Comparison of ENCODE assay signal across 9 cellular contexts in the genomic region with DNA sequence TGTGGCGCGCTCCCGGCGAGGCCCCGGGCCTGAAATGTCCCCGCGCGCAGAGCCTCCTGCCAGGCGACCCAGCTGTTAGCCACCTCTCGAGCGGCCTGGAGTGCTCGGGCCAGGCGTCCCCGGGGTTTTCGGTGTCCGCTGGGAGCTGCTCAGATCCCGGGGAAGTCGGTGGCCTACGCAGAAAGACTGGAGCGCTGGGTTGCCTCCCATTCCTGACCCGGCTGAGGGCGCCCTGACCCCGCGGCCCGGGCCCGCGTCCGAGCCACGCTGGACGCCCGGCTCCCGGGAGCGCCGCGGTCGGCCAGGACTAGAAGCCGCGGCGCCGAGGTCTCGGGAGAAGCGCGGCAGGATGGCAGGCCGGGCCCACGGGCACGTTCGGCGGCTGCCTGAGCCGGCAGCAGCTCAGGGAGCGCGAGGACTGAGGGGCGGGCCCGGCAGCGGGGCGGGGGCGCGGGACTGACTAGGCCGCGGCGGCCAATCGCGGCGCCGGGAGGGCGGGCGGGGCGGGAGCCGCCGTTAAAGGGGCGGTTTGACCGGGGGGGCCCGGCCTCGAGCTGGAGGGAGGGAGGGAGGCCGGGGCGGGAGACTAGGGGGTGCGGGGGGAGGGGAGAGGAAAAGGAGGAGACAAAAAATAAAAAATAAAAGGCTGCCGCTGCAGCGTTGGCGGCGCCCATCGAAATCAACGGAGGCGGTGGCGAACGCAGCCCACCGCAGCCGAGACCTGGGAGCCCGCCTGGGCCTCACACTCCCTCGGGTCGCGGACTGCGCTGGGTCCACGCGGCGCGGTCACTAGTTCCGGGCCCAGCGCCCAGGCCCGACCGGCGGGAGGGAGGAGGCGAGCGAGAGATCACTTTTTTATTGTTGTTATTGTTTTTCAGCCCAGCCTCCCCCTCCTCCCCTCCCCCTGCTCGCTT. TPM values are rescaled to one million over a fixed set of nuclear protein-coding genes. Genes with fewer than 3 reads are reported as not detected.
DNase-seq lines count a peak whose midpoint lies in the region; ATAC-seq and TF ChIP-seq lines count a peak whose summit lies in the region.
"Had no signal": no experiment of that assay in that cellular context is flagged by ENCODE, and none has a peak within 500 bp of the region (broad histone marks: within the 10 kb centered on the region; RNA-seq: fewer than 3 reads in every experiment).

No MANE protein-coding gene starts in this region.

- H3K36me3 Mint-ChIP-seq in CD4-positive, alpha-beta T cell (ENCODE audit: low read depth), result peaks cover 6% of the 10 kb centered on the region
- no peaks in the 10 kb centered on the region for H3K36me3 Mint-ChIP-seq in dendritic cell treated with granulocyte-macrophage colony-stimulating factor and Interleukin-4, amounts not matched to agents 40 ng/mL and 50 ng/mL, for 4 days (ENCODE audit: low read depth)
- H3K36me3 Mint-ChIP-seq in stimulated activated effector memory CD8-positive, alpha-beta T cell treated with anti-CD3 and anti-CD28 coated beads, Interleukin-12 subunit alpha, Interleukin-12 subunit beta, amount 100 ng/mL, for 72 hours, result peaks cover 22% of the 10 kb centered on the region

- H3K4me3 ChIP-seq in lower lobe of right lung, result peak overlapping the region; percentile 49

- TF ChIP-seq CTCF in CD4-positive, alpha-beta T cell (IDR thresholded peaks at IDR 0.05), result no peak
- TF ChIP-seq CTCF in lower lobe of right lung (IDR thresholded peaks at IDR 0.05), result no peak

- H3K4me3 Mint-ChIP-seq in CD4-positive, alpha-beta T cell, result no peak overlapping the region
- H3K4me3 Mint-ChIP-seq in dendritic cell treated with granulocyte-macrophage colony-stimulating factor and Interleukin-4, amounts not matched to agents 40 ng/mL and 50 ng/mL, for 4 days, result peak overlapping the region; percentile 66
- peak overlapping the region; percentile 47 for H3K4me3 Mint-ChIP-seq in stimulated activated effector memory CD8-positive, alpha-beta T cell treated with anti-CD3 and anti-CD28 coated beads, Interleukin-12 subunit alpha, Interleukin-12 subunit beta, amount 100 ng/mL, for 72 hours

- H3K27ac ChIP-seq in CD4-positive, alpha-beta T cell (ENCODE audit: low read depth, low read length), result no peak overlapping the region
- H3K27ac ChIP-seq in lower lobe of right lung, result no peak overlapping the region

- CTCF ChIA-PET in CD4-positive, alpha-beta T cell (lab: Charles Lee), result interaction anchor here (1.1 kb wide), 1 partner anchor 324 kb away, joined by 4 read pairs; no protein-coding TSS in a partner anchor

- H3K27me3 ChIP-seq in CD4-positive, alpha-beta T cell (ENCODE audit: control insufficient read depth, insufficient read depth, low read length), result peaks cover 89% of the 10 kb centered on the region
- H3K27me3 ChIP-seq in lower lobe of right lung (ENCODE audit: low read depth), result peaks cover 98% of the 10 kb centered on the region

- peaks cover 46% of the 10 kb centered on the region for H3K9me3 ChIP-seq in CD4-positive, alpha-beta T cell (ENCODE audit: control insufficient read depth, low read length)
- no peaks in the 10 kb centered on the region for H3K9me3 ChIP-seq in lower lobe of right lung

- no peaks in the 10 kb centered on the region for H3K36me3 ChIP-seq in lower lobe of right lung

- ATAC-seq in CD4-positive, alpha-beta T cell (ENCODE audit: poor library complexity), result peak; percentile 79
- ATAC-seq in GM21619 (IDR thresholded peaks at IDR 0.05; ENCODE audit: unreplicated experiment) (peak; percentile 58), lower lobe of right lung (peak; percentile 75 to 85), HG02588 (IDR thresholded peaks at IDR 0.05; ENCODE audit: unreplicated experiment) (no peak)
- peak; percentile 84 to 86 for ATAC-seq in activated CD4-positive, CD25-positive, alpha-beta regulatory T cell treated with anti-CD3 and anti-CD28 coated beads, Interleukin-2, amount 50 U/mL, for 24 hours
- peak; percentile 85 for ATAC-seq in stimulated activated effector memory CD8-positive, alpha-beta T cell treated with anti-CD3 and anti-CD28 coated beads, Interleukin-12 subunit alpha, Interleukin-12 subunit beta, amount 100 ng/mL, for 72 hours

- H3K27me3 Mint-ChIP-seq in CD4-positive, alpha-beta T cell, result peaks cover 68% of the 10 kb centered on the region
- H3K27me3 Mint-ChIP-seq in dendritic cell treated with granulocyte-macrophage colony-stimulating factor and Interleukin-4, amounts not matched to agents 40 ng/mL and 50 ng/mL, for 4 days, result peaks cover 80% of the 10 kb centered on the region

- H3K27ac Mint-ChIP-seq in CD4-positive, alpha-beta T cell, result no peak overlapping the region
- no peak overlapping the region for H3K27ac Mint-ChIP-seq in dendritic cell treated with granulocyte-macrophage colony-stimulating factor and Interleukin-4, amounts not matched to agents 40 ng/mL and 50 ng/mL, for 4 days
- no peak overlapping the region for H3K27ac Mint-ChIP-seq in stimulated activated effector memory CD8-positive, alpha-beta T cell treated with anti-CD3 and anti-CD28 coated beads, Interleukin-12 subunit alpha, Interleukin-12 subunit beta, amount 100 ng/mL, for 72 hours

- peak in 5 of 10 experiments; percentile 37 to 59 (median 40) for DNase-seq in CD4-positive, alpha-beta T cell
- DNase-seq in NCI-H1694 (lab: John Stamatoyannopoulos, UW), result peak; percentile 72
- DNase-seq in lower lobe of right lung, result no peak
- DNase-seq in stimulated activated effector memory CD8-positive, alpha-beta T cell treated with anti-CD3 and anti-CD28 coated beads, Interleukin-12 subunit alpha, Interleukin-12 subunit beta, amount 100 ng/mL, for 72 hours (ENCODE audit: low spot score in 2 of 2), result peak; percentile 43 to 62

- peaks cover 12% of the 10 kb centered on the region for H3K9me3 Mint-ChIP-seq in CD4-positive, alpha-beta T cell
- H3K9me3 Mint-ChIP-seq in dendritic cell treated with granulocyte-macrophage colony-stimulating factor and Interleukin-4, amounts not matched to agents 40 ng/mL and 50 ng/mL, for 4 days, result no peaks in the 10 kb centered on the region
- H3K9me3 Mint-ChIP-seq in stimulated activated effector memory CD8-positive, alpha-beta T cell treated with anti-CD3 and anti-CD28 coated beads, Interleukin-12 subunit alpha, Interleukin-12 subunit beta, amount 100 ng/mL, for 72 hours, result no peaks in the 10 kb centered on the region

- intact Hi-C loops in CD4-positive, alpha-beta T cell (cut with DNase I, micrococcal nuclease), result no loop called here
- intact Hi-C loops in dendritic cell treated with granulocyte-macrophage colony-stimulating factor and Interleukin-4, amounts not matched to agents 40 ng/mL and 50 ng/mL, for 4 days (cut with micrococcal nuclease), result no loop called here
- intact Hi-C loops in lower lobe of right lung (cut with DNase I), result no loop called here

- peaks cover 37% of the 10 kb centered on the region for H3K4me1 ChIP-seq in lower lobe of right lung

- POLR2A ChIA-PET in CD4-positive, alpha-beta T cell (lab: Charles Lee), result interaction anchor here (1.4 to 1.6 kb wide), 2 partner anchors 15 to 324 kb away, joined by 4 read pairs; no protein-coding TSS in a partner anchor

- peaks cover 13% of the 10 kb centered on the region for H3K4me1 Mint-ChIP-seq in CD4-positive, alpha-beta T cell (ENCODE audit: low read depth)
- H3K4me1 Mint-ChIP-seq in dendritic cell treated with granulocyte-macrophage colony-stimulating factor and Interleukin-4, amounts not matched to agents 40 ng/mL and 50 ng/mL, for 4 days (ENCODE audit: low read depth), result peaks cover 13% of the 10 kb centered on the region
- peaks cover 11% of the 10 kb centered on the region for H3K4me1 Mint-ChIP-seq in stimulated activated effector memory CD8-positive, alpha-beta T cell treated with anti-CD3 and anti-CD28 coated beads, Interleukin-12 subunit alpha, Interleukin-12 subunit beta, amount 100 ng/mL, for 72 hours

RNA-seq across cellular contexts. Expression of a gene that starts 1.1 kb away (rescaled TPM):
- not detected for total RNA-seq in CD4-positive, alpha-beta T cell
- not detected for total RNA-seq in lower lobe of right lung
- total RNA-seq: activated CD8-positive, alpha-beta memory T cell treated with anti-CD3 and anti-CD28 coated beads for 36 hours had no signal

RNA-seq across cellular contexts. Expression of a gene that starts 8.9 kb away (rescaled TPM):
- not detected for total RNA-seq in CD4-positive, alpha-beta T cell
- total RNA-seq in lower lobe of right lung, result not detected
- total RNA-seq: activated CD8-positive, alpha-beta memory T cell treated with anti-CD3 and anti-CD28 coated beads for 36 hours had no signal
